Comparison of ENCODE assay signal across 7 cellular contexts in the genomic region with DNA sequence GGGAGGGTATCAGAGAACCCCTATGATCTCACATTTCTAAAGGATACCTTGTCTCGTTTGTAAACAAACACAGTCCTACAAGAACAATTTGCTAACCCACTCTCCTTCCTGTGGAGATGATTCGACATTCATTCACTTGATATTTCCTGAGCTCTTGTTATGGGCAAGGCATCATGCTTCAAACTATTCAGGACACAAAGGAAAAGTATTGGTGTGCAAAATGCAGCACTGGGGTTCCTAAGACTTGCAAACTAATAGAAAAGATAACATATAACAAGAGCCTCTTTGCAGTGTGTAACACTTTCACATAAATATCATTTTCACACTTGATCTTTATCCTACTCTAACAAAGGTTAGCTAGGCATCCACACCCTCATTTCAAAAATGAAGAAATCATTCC.
"Had no signal": no experiment of that assay in that cellular context is flagged by ENCODE, and none has a peak within 500 bp of the region (broad histone marks: within the 10 kb centered on the region; RNA-seq: fewer than 3 reads in every experiment).

No MANE protein-coding gene starts in this region.

- H3K9me3 ChIP-seq: HAP-1 had no signal

- H3K36me3 ChIP-seq: HAP-1 had no signal

- ATAC-seq: HCT116, K562 had no signal

- H3K4me1 ChIP-seq: HAP-1 had no signal

- DNase-seq: GOT3, H7, HFFc6, IMR-90 had no signal

- H3K4me3 ChIP-seq: HAP-1, K562 had no signal
